ENCODE assay signal across 8 cellular contexts in the genomic region with DNA sequence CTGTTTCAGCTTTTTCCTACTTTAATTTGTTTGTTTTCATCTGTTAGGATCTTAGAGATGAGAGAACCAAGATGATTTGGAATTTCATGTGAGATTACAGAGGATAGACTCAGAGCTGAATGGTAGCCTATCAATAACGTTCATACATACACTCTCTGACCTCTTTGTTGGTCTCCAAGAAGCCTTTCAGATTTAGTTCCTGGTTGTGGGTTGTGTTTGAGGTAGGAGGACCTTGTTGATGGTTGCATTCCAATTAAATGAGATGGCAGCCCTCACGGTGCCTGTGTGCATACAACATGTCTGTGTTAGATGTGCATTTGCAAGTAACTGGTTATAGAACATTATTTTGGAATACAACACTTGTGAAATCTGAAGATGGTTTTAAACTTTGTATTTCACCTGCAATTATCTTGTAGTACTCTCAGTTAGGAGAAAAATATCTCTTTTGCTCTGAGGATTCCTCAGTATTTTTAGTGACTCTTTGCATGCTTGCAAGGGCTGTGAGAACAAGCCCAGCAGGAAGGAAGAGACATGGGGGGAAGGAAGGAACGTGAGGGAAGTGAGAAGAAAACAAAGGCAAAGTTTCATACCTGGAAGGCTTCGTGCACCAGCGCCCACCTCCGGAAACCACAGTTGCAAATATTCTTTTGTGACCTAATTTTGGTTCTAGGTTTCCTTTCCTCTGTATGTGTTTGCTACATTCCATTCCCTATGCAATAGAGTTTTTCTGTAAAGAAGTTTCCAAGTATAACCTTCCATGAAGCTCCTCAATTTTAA.
DNase-seq lines count a peak whose midpoint lies in the region; ATAC-seq and TF ChIP-seq lines count a peak whose summit lies in the region.
"Had no signal": no experiment of that assay in that cellular context is flagged by ENCODE, and none has a peak within 500 bp of the region (broad histone marks: within the 10 kb centered on the region; RNA-seq: fewer than 3 reads in every experiment).

No MANE protein-coding gene starts in this region.

- POLR2A ChIA-PET in PC-3 (lab: Charles Lee; ENCODE audit: unreplicated experiment) = no interaction called here

- DNase-seq in PC-3 (peak; percentile 53), mammary epithelial cell (peak; percentile 67), smooth muscle cell (lab: John Stamatoyannopoulos, UW; ENCODE audit: unreplicated experiment) (no peak), adrenal gland (no peak), NCI-H446 (lab: John Stamatoyannopoulos, UW) (no peak)
- DNase-seq: NCI-H2171 had no signal

- BruUV-seq in PC-3 (replicated peaks; lab: Mats Ljungman, UMichigan) (no TSS peak), mammary epithelial cell (replicated peaks; lab: Mats Ljungman, UMichigan) (no TSS peak)

- H3K9ac ChIP-seq in PC-3 (ENCODE audit: low read length) = no peak overlapping the region
- H3K9ac ChIP-seq in mammary epithelial cell (ENCODE audit: insufficient read depth, low read length) = no peak overlapping the region
- no peak overlapping the region for H3K9ac ChIP-seq in smooth muscle cell (ENCODE audit: low read depth)

- H4K20me1 ChIP-seq in PC-3 (ENCODE audit: low read length) (no peaks in the 10 kb centered on the region), mammary epithelial cell (ENCODE audit: insufficient read depth, low read length) (no peaks in the 10 kb centered on the region), smooth muscle cell (ENCODE audit: low read depth) (no peaks in the 10 kb centered on the region)

- CTCF ChIA-PET in PC-3 (lab: Charles Lee) = interaction anchor here (0.8 kb wide), 1 partner anchor 709 kb away, joined by 3 read pairs; no protein-coding TSS in a partner anchor
- CTCF ChIA-PET in mammary epithelial cell (lab: Charles Lee; ENCODE audit: low non-redundant PET) = no interaction called here

- no peaks in the 10 kb centered on the region for H3K27me3 ChIP-seq in PC-3 (ENCODE audit: low read length)
- no peaks in the 10 kb centered on the region for H3K27me3 ChIP-seq in mammary epithelial cell (ENCODE audit: insufficient read depth, low read length)
- no peaks in the 10 kb centered on the region for H3K27me3 ChIP-seq in smooth muscle cell (ENCODE audit: low read depth)
- H3K27me3 ChIP-seq in adrenal gland = no peaks in the 10 kb centered on the region

- H2AFZ ChIP-seq in PC-3 (ENCODE audit: low read length) = no peak overlapping the region
- H2AFZ ChIP-seq in mammary epithelial cell (ENCODE audit: low read depth, low read length) = peak overlapping the region; percentile 68
- H2AFZ ChIP-seq in smooth muscle cell (ENCODE audit: low read depth) = no peak overlapping the region

- H3K4me2 ChIP-seq in PC-3 (ENCODE audit: low read length) (no peak overlapping the region), mammary epithelial cell (ENCODE audit: insufficient read depth, low read depth, low read length) (peak overlapping the region; percentile 68), smooth muscle cell (peak overlapping the region; percentile 46)

- dilution Hi-C loops in mammary epithelial cell (cut with HindIII; ENCODE audit: low sequenced_read_pairs) = no loop called here

- H3K79me2 ChIP-seq in PC-3 (ENCODE audit: low read length) (no peaks in the 10 kb centered on the region), mammary epithelial cell (ENCODE audit: insufficient read depth, low read length) (no peaks in the 10 kb centered on the region), smooth muscle cell (ENCODE audit: low read depth) (no peaks in the 10 kb centered on the region)

- no peak for TF ChIP-seq POLR2A in adrenal gland (IDR thresholded peaks at IDR 0.05)

- intact Hi-C loops in PC-3 (cut with micrococcal nuclease) (no loop called here), mammary epithelial cell (cut with micrococcal nuclease) (no loop called here), adrenal gland (cut with DNase I) (no loop called here)

- TF ChIP-seq CTCF in PC-3 (conservative IDR thresholded peaks at IDR 0.05; ENCODE audit: low read depth, low read length) (no peak), mammary epithelial cell (conservative IDR thresholded peaks at IDR 0.05 in 1 of 2, IDR thresholded peaks at IDR 0.05 in 1 of 2; ENCODE audit: extremely low read depth in 1 of 2, insufficient read depth in 1 of 2, low read depth in 1 of 2, low read length in 2 of 2) (no peak), smooth muscle cell (IDR thresholded peaks at IDR 0.05; ENCODE audit: borderline replicate concordance, insufficient read depth, poor library complexity, severe bottlenecking) (no peak), adrenal gland (IDR thresholded peaks at IDR 0.05) (no peak)

- H3K9me3 ChIP-seq in PC-3 (ENCODE audit: low read length) = no peaks in the 10 kb centered on the region
- no peaks in the 10 kb centered on the region for H3K9me3 ChIP-seq in mammary epithelial cell (replicated peaks; ENCODE audit: insufficient read depth, low read length)
- H3K9me3 ChIP-seq in smooth muscle cell (replicated peaks; ENCODE audit: low read depth) = no peaks in the 10 kb centered on the region
- H3K9me3 ChIP-seq in adrenal gland (replicated peaks in 1 of 3) = no peaks in the 10 kb centered on the region

- H3K9me2 ChIP-seq in PC-3 (replicated peaks; ENCODE audit: low read length) = no peaks in the 10 kb centered on the region

- WGBS in mammary epithelial cell (ENCODE audit: low coverage, missing lambda C conversion rate) = 2% methylated on average over 6 of the region's 6 CpGs
- WGBS in smooth muscle cell (ENCODE audit: low lambda C conversion rate) = 50% methylated on average over 6 of the region's 6 CpGs
- 70 to 77% (median 73%) methylated on average over 6 of the region's 6 CpGs for WGBS in adrenal gland, 4 donors

- H3F3A ChIP-seq in PC-3 (ENCODE audit: low read length, unreplicated experiment) (no peaks in the 10 kb centered on the region), smooth muscle cell (ENCODE audit: low read depth) (no peaks in the 10 kb centered on the region)

- in situ Hi-C loops in mammary epithelial cell (cut with MboI; ENCODE audit: low sequenced_read_pairs in 2 of 2) = no loop called here

- H3K36me3 ChIP-seq in PC-3 (ENCODE audit: low read depth, low read length) (no peaks in the 10 kb centered on the region), mammary epithelial cell (ENCODE audit: insufficient read depth, low read length) (no peaks in the 10 kb centered on the region), smooth muscle cell (ENCODE audit: low read depth) (no peaks in the 10 kb centered on the region), adrenal gland (replicated peaks in 1 of 2) (no peaks in the 10 kb centered on the region)

- peak; percentile 80 for ATAC-seq in GM21529 (IDR thresholded peaks at IDR 0.05; ENCODE audit: unreplicated experiment)
- ATAC-seq in PC-3 = no peak; the same call in 1 of the 2 replicates
- no peak for ATAC-seq in HG03457 (IDR thresholded peaks at IDR 0.05; ENCODE audit: unreplicated experiment)

- H3K27ac ChIP-seq in PC-3 (ENCODE audit: low read length) = no peak overlapping the region
- peak overlapping the region; percentile 39 for H3K27ac ChIP-seq in mammary epithelial cell (ENCODE audit: insufficient read depth, low read depth, low read length)
- H3K27ac ChIP-seq in smooth muscle cell (ENCODE audit: low read depth) = no peak overlapping the region
- H3K27ac ChIP-seq in adrenal gland = no peak overlapping the region

- no peak overlapping the region for H3K4me3 ChIP-seq in PC-3 (ENCODE audit: low read length)
- no peak overlapping the region for H3K4me3 ChIP-seq in mammary epithelial cell (replicated peaks in 1 of 3; ENCODE audit: insufficient read depth in 1 of 3, low read depth in 2 of 3, low read length in 3 of 3)
- no peak overlapping the region for H3K4me3 ChIP-seq in smooth muscle cell
- no peak overlapping the region for H3K4me3 ChIP-seq in adrenal gland

- H3K4me1 ChIP-seq in PC-3 (ENCODE audit: insufficient read depth, low read length) (peaks cover 9% of the 10 kb centered on the region), mammary epithelial cell (ENCODE audit: insufficient read depth, low read length) (peaks cover 36% of the 10 kb centered on the region), smooth muscle cell (ENCODE audit: low read depth) (peaks cover 21% of the 10 kb centered on the region), adrenal gland (replicated peaks in 1 of 2) (peaks cover 0 to 9% of the 10 kb centered on the region in 2 donors)

Comparison
In these comparisons a context has a peak if more than half of its experiments do, and no peak if none do; other contexts are left out.
1. DNase-seq: peak in PC-3 (single experiment) and mammary epithelial cell (single experiment); none in smooth muscle cell (single experiment), adrenal gland (0 of 7) and NCI-H446 (0 of 2).